8 cellular contexts compared by ENCODE assay signal in the genomic region with DNA sequence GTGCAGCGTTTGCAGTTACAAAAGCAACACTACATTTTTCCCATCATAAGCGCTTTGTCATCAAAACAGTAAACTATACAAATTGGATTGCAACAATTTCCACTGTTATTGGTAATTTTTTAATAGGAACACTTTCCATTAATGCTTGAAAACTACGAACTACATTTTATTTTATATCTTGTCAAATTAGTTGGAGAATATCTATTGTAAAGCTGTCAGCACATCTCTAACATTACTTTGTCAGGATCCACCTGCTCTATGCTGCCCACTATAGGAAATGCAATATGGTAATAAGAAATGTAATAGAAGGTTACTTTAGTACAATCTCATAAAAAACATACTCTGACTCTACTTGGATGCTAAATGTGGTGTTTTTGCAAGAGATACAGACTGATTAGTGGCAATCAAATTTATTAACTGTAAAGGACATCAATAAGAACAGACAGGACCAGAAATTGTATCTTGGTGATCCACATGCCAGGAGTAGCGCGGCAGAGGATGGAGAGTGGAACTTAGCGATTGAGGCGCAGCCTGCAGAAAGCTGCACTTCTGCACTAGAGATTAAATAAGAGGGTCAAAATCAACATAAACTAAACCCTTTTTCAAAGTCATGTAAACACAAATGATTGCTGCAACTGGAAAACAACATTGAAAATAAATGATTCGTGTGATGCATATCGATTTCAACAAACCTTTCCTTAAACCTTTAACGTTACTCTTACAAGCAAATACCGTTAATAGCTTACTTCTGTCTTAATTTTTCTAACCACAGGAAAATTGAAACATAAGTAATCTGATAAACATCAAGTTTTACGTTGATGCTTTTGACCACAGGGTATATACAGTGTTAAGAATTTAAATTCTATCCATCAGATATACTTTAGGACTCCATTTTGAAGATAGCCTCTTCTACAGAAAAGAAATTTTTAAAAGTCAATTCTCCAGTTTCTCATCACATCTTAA. TPM values are rescaled to one million over a fixed set of nuclear protein-coding genes. Genes with fewer than 3 reads are reported as not detected.
DNase-seq lines count a peak whose midpoint lies in the region; ATAC-seq and TF ChIP-seq lines count a peak whose summit lies in the region.

No MANE protein-coding gene starts in this region.

- peak overlapping the region; percentile 82 for H3K4me2 ChIP-seq in hepatocyte

- H3K36me3 ChIP-seq in hepatocyte (replicated peaks; ENCODE audit: insufficient read depth, low read depth) = no peaks in the 10 kb centered on the region

- H3K27ac ChIP-seq in hepatocyte = peak overlapping the region; percentile 100

- peak overlapping the region; percentile 92 for H3K4me3 ChIP-seq in hepatocyte

- H2AFZ ChIP-seq in hepatocyte = peak overlapping the region; percentile 74

- peaks cover 24% of the 10 kb centered on the region for H3K36me3 Mint-ChIP-seq in activated naive CD8-positive, alpha-beta T cell treated with anti-CD3 and anti-CD28 coated beads, Interleukin-2, amount 10 ng/mL, durations not matched to agents 7 days and 5 days

- H3K4me1 Mint-ChIP-seq in activated naive CD8-positive, alpha-beta T cell treated with anti-CD3 and anti-CD28 coated beads, Interleukin-2, amount 10 ng/mL, durations not matched to agents 7 days and 5 days = peaks cover 27% of the 10 kb centered on the region

- WGBS in hepatocyte (ENCODE audit: low lambda C conversion rate, missing lambda C conversion rate) = 12% methylated on average over 12 of the region's 12 CpGs

- DNase-seq in D341Med (ENCODE audit: low spot score) (peak; percentile 27), HCEC 1CT (peak; percentile 62), NCI-H526 (lab: John Stamatoyannopoulos, UW) (peak; percentile 55 to 67), hepatocyte (ENCODE audit: low spot score) (peak; percentile 64), retina (peak; percentile 68), posterior vena cava (ENCODE audit: low spot score) (no peak)
- no peak for DNase-seq in activated naive CD8-positive, alpha-beta T cell treated with anti-CD3 and anti-CD28 coated beads, Interleukin-2, amount 10 ng/mL, durations not matched to agents 7 days and 5 days

- no peaks in the 10 kb centered on the region for H3K27me3 Mint-ChIP-seq in activated naive CD8-positive, alpha-beta T cell treated with anti-CD3 and anti-CD28 coated beads, Interleukin-2, amount 10 ng/mL, durations not matched to agents 7 days and 5 days

- intact Hi-C loops in posterior vena cava (cut with DNase I) = loop anchor here in 1 of 2 donors (10.0 kb wide), 1 partner anchor 181 kb away; no protein-coding TSS in a partner anchor

- no peaks in the 10 kb centered on the region for H3K4me1 ChIP-seq in hepatocyte (ENCODE audit: insufficient read depth)

- no peaks in the 10 kb centered on the region for H3K9me3 Mint-ChIP-seq in activated naive CD8-positive, alpha-beta T cell treated with anti-CD3 and anti-CD28 coated beads, Interleukin-2, amount 10 ng/mL, durations not matched to agents 7 days and 5 days

- H3K4me3 Mint-ChIP-seq in activated naive CD8-positive, alpha-beta T cell treated with anti-CD3 and anti-CD28 coated beads, Interleukin-2, amount 10 ng/mL, durations not matched to agents 7 days and 5 days = peak overlapping the region; percentile 99

- H3K27me3 ChIP-seq in hepatocyte = no peaks in the 10 kb centered on the region

- no peak for ATAC-seq in activated naive CD8-positive, alpha-beta T cell treated with anti-CD3 and anti-CD28 coated beads, Interleukin-2, amount 10 ng/mL, durations not matched to agents 7 days and 5 days (ENCODE audit: low read depth)
- no peak for ATAC-seq in GM19023 (IDR thresholded peaks at IDR 0.05; ENCODE audit: unreplicated experiment)

- H4K20me1 ChIP-seq in hepatocyte (ENCODE audit: insufficient read depth, poor library complexity, severe bottlenecking) = peaks cover 18% of the 10 kb centered on the region

- POLR2A ChIA-PET in activated naive CD8-positive, alpha-beta T cell treated with anti-CD3 and anti-CD28 coated beads, Interleukin-2, amount 10 ng/mL, durations not matched to agents 7 days and 5 days (lab: Charles Lee) = interaction anchor here (0.7 to 7.2 kb wide), 14 partner anchors 10 to 510 kb away, joined by 3 to 120 read pairs (median 8); partner anchors contain the start of genes ANO6 and SCAF11

- H3K79me2 ChIP-seq in hepatocyte = peaks cover 56% of the 10 kb centered on the region

- no peaks in the 10 kb centered on the region for H3K9me2 ChIP-seq in hepatocyte (replicated peaks; ENCODE audit: insufficient read depth)

- peak overlapping the region; percentile 98 for H3K27ac Mint-ChIP-seq in activated naive CD8-positive, alpha-beta T cell treated with anti-CD3 and anti-CD28 coated beads, Interleukin-2, amount 10 ng/mL, durations not matched to agents 7 days and 5 days

- TF ChIP-seq CTCF in hepatocyte (IDR thresholded peaks at IDR 0.05; ENCODE audit: poor library complexity) = peak; percentile 70

- H3K9me3 ChIP-seq in hepatocyte (ENCODE audit: low read depth) = no peaks in the 10 kb centered on the region

RNA-seq across cellular contexts. Expression of gene ARID2, which starts 3.6 kb away (rescaled TPM):
- 10 to 100 TPM; 48.1 to 49.3 TPM for total RNA-seq in activated naive CD8-positive, alpha-beta T cell treated with anti-CD3 and anti-CD28 coated beads, Interleukin-2, amount 10 ng/mL, durations not matched to agents 7 days and 5 days
- total RNA-seq in hepatocyte (26.8 and 29.7 TPM in 2 replicates), posterior vena cava (10 to 100 TPM; 26.6 to 27.8 TPM)
- polyA plus RNA-seq in hepatocyte = 11.9 and 13.2 TPM in 2 replicates

Comparison
In these comparisons a context has a peak if more than half of its experiments do, and no peak if none do; other contexts are left out.
1. DNase-seq: peak in D341Med (single experiment), HCEC 1CT (single experiment), NCI-H526 (2 of 2), hepatocyte (single experiment) and retina (single experiment); none in activated naive CD8-positive, alpha-beta T cell treated with anti-CD3 and anti-CD28 coated beads, Interleukin-2, amount 10 ng/mL, durations not matched to agents 7 days and 5 days (single experiment) and posterior vena cava (single experiment).